Comparison of ENCODE assay signal across 19 cellular contexts in the genomic region with DNA sequence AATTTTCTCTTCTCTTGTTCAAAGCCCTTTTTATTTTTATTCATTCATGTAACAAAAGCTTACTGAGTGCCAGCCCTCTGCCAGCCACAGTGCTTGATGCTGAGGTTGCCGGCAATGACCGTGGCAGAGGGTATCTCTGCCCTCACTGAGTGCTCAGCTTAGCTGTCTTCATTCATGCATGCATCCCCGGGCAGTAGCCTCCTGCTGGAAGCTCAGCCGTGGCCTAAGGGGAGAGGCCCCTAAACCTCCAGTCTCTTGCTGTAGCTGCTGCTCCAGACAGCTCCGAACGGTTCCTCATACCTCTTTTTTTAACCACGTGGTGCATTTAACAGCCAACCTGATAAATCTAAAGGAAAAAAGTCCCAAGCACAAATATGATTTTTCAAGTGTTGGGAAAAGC. TPM values are rescaled to one million over a fixed set of nuclear protein-coding genes. Genes with fewer than 3 reads are reported as not detected.
DNase-seq lines count a peak whose midpoint lies in the region; ATAC-seq, FAIRE-seq and TF ChIP-seq lines count a peak whose summit lies in the region.
"Had no signal": no experiment of that assay in that cellular context is flagged by ENCODE, and none has a peak within 500 bp of the region (broad histone marks: within the 10 kb centered on the region; RNA-seq: fewer than 3 reads in every experiment).

No MANE protein-coding gene starts in this region.

- no peaks in the 10 kb centered on the region for H3K36me3 ChIP-seq in NT2/D1 (ENCODE audit: insufficient read depth, insufficient read length, low read length)

- TF ChIP-seq CTCF in H9 (conservative IDR thresholded peaks at IDR 0.05) (no peak), nephron progenitor cell (IDR thresholded peaks at IDR 0.05) (no peak)

- no peak overlapping the region for H2BK120ac ChIP-seq in H9 (ENCODE audit: low read depth, low read length, poor library complexity, severe bottlenecking)

- no CpG with 5 or more reads among the region's 7 CpGs for WGBS in H9 (ENCODE audit: extremely low coverage, insufficient read length, low lambda C conversion rate)

- no peak overlapping the region for H2AK5ac ChIP-seq in H9 (ENCODE audit: insufficient read length, low read length)

- H2BK20ac ChIP-seq in H9 (ENCODE audit: low read depth, low read length, poor library complexity, severe bottlenecking): no peak overlapping the region

- no peak overlapping the region for H3K4ac ChIP-seq in H9 (ENCODE audit: low read depth, low read length)

- H3K9ac ChIP-seq in H9 (ENCODE audit: extremely low read depth, insufficient read length, low read length) (no peak overlapping the region), NT2/D1 (ENCODE audit: insufficient read length, low read depth) (no peak overlapping the region)

- FAIRE-seq in HTR-8/SVneo (lab: Jason Lieb, UNC): no peak
- FAIRE-seq: GM12892, H1 had no signal

- no peak overlapping the region for H4K91ac ChIP-seq in H9 (ENCODE audit: insufficient read length, low read depth, low read length)

- CTCF ChIA-PET in activated CD8-positive, alpha-beta memory T cell treated with anti-CD3 and anti-CD28 coated beads, Interleukin-2, amount 10 ng/mL, durations not matched to agents 7 days and 5 days (lab: Charles Lee): no interaction called here
- CTCF ChIA-PET in activated CD4-positive, alpha-beta T cell treated with anti-CD3 and anti-CD28 coated beads, Interleukin-2, amount 10 ng/mL, durations not matched to agents 7 days and 5 days (lab: Charles Lee): interaction anchor here (0.9 kb wide), 1 partner anchor 28 kb away, joined by 3 read pairs; no protein-coding TSS in a partner anchor

- H3K36me3 Mint-ChIP-seq in H9 (ENCODE audit: insufficient read depth in 1 of 3, low read depth in 3 of 3) (no peaks in the 10 kb centered on the region), nephron progenitor cell (ENCODE audit: low read depth) (no peaks in the 10 kb centered on the region)
- no peaks in the 10 kb centered on the region for H3K36me3 Mint-ChIP-seq in activated CD8-positive, alpha-beta memory T cell treated with anti-CD3 and anti-CD28 coated beads, Interleukin-2, amount 10 ng/mL, durations not matched to agents 7 days and 5 days
- no peaks in the 10 kb centered on the region for H3K36me3 Mint-ChIP-seq in activated CD4-positive, alpha-beta T cell treated with anti-CD3 and anti-CD28 coated beads, Interleukin-2, amount 10 ng/mL, durations not matched to agents 7 days and 5 days (ENCODE audit: low read depth)
- H3K36me3 Mint-ChIP-seq: CD4-positive, alpha-beta memory T cell had no signal

- no peak overlapping the region for H2BK12ac ChIP-seq in H9 (ENCODE audit: insufficient read length, low read depth, low read length)

- no peak overlapping the region for H3K4me3 ChIP-seq in NT2/D1 (ENCODE audit: insufficient read length, low read depth)

- H3K9me3 ChIP-seq in H9 (ENCODE audit: control insufficient read depth, low read depth, low read length) (no peaks in the 10 kb centered on the region), NT2/D1 (ENCODE audit: insufficient read depth, low read length) (no peaks in the 10 kb centered on the region)

- no peaks in the 10 kb centered on the region for H3K4me1 ChIP-seq in H9 (ENCODE audit: insufficient read depth, low read length)
- H3K4me1 ChIP-seq in NT2/D1 (ENCODE audit: insufficient read depth, insufficient read length): peaks cover 5% of the 10 kb centered on the region

- H3K18ac ChIP-seq in H9 (ENCODE audit: insufficient read length, low read depth, low read length): no peak overlapping the region

- no peaks in the 10 kb centered on the region for H3K79me2 ChIP-seq in H9 (ENCODE audit: insufficient read depth, low read length)

- H3K14ac ChIP-seq in H9 (ENCODE audit: insufficient read depth, low read length): no peak overlapping the region

- ATAC-seq in activated CD8-positive, alpha-beta memory T cell treated with anti-CD3 and anti-CD28 coated beads, Interleukin-2, amount 10 ng/mL, durations not matched to agents 7 days and 5 days: no peak
- ATAC-seq: HCT116 had no signal

- no peaks in the 10 kb centered on the region for H3K23me2 ChIP-seq in H9 (ENCODE audit: insufficient read length, low read depth, low read length, poor library complexity, severe bottlenecking)

- no peaks in the 10 kb centered on the region for H3K79me1 ChIP-seq in H9 (ENCODE audit: insufficient read depth, low read depth, low read length, poor library complexity, severe bottlenecking)

- H3K23ac ChIP-seq in H9 (ENCODE audit: insufficient read length, low read depth, low read length): no peak overlapping the region

- H4K8ac ChIP-seq in H9 (replicated peaks; ENCODE audit: insufficient read length, low read depth, low read length): no peak overlapping the region

- no peaks in the 10 kb centered on the region; a peak in 1 of 5 replicates for H3K9me3 Mint-ChIP-seq in H9
- no peaks in the 10 kb centered on the region for H3K9me3 Mint-ChIP-seq in nephron progenitor cell
- no peaks in the 10 kb centered on the region for H3K9me3 Mint-ChIP-seq in activated CD8-positive, alpha-beta memory T cell treated with anti-CD3 and anti-CD28 coated beads, Interleukin-2, amount 10 ng/mL, durations not matched to agents 7 days and 5 days (ENCODE audit: low read depth)
- H3K9me3 Mint-ChIP-seq in activated CD4-positive, alpha-beta T cell treated with anti-CD3 and anti-CD28 coated beads, Interleukin-2, amount 10 ng/mL, durations not matched to agents 7 days and 5 days: no peaks in the 10 kb centered on the region

- no peak overlapping the region for H2AFZ ChIP-seq in H9 (ENCODE audit: low read length)

- no peak overlapping the region for H3K4me3 Mint-ChIP-seq in H9
- H3K4me3 Mint-ChIP-seq in nephron progenitor cell: no peak overlapping the region
- H3K4me3 Mint-ChIP-seq in activated CD8-positive, alpha-beta memory T cell treated with anti-CD3 and anti-CD28 coated beads, Interleukin-2, amount 10 ng/mL, durations not matched to agents 7 days and 5 days: no peak overlapping the region
- no peak overlapping the region for H3K4me3 Mint-ChIP-seq in activated CD4-positive, alpha-beta T cell treated with anti-CD3 and anti-CD28 coated beads, Interleukin-2, amount 10 ng/mL, durations not matched to agents 7 days and 5 days
- H3K4me3 Mint-ChIP-seq: CD4-positive, alpha-beta memory T cell had no signal

- DNase-seq in H9 (peak; percentile 33), NT2/D1 (ENCODE audit: low read depth, low spot score) (peak; percentile 8), nephron progenitor cell (peak; percentile 12), renal cortical epithelial cell (ENCODE audit: low read depth) (peak; percentile 4), NCI-H2081 (lab: John Stamatoyannopoulos, UW) (no peak), HTR-8/SVneo (ENCODE audit: insufficient read length, low spot score) (no peak)
- DNase-seq in activated CD8-positive, alpha-beta memory T cell treated with anti-CD3 and anti-CD28 coated beads, Interleukin-2, amount 10 ng/mL, durations not matched to agents 7 days and 5 days: no peak
- DNase-seq in activated CD4-positive, alpha-beta T cell treated with anti-CD3 and anti-CD28 coated beads, Interleukin-2, amount 10 ng/mL, durations not matched to agents 7 days and 5 days: no peak
- DNase-seq: C1 segment of cervical spinal cord; Calu3; CD4-positive, alpha-beta memory T cell; COR-L47; DMS53; DMS79 treated with DMSO at 0.1 percent for 48 hours; GF-D8; H7 had no signal

- peaks cover 4% of the 10 kb centered on the region for H3K27me3 Mint-ChIP-seq in H9 (ENCODE audit: low read depth)
- H3K27me3 Mint-ChIP-seq in nephron progenitor cell (ENCODE audit: low read depth, poor library complexity): peaks cover 22% of the 10 kb centered on the region
- H3K27me3 Mint-ChIP-seq in activated CD8-positive, alpha-beta memory T cell treated with anti-CD3 and anti-CD28 coated beads, Interleukin-2, amount 10 ng/mL, durations not matched to agents 7 days and 5 days: peaks cover 19% of the 10 kb centered on the region
- peaks cover 19% of the 10 kb centered on the region for H3K27me3 Mint-ChIP-seq in activated CD4-positive, alpha-beta T cell treated with anti-CD3 and anti-CD28 coated beads, Interleukin-2, amount 10 ng/mL, durations not matched to agents 7 days and 5 days

- POLR2A ChIA-PET in activated CD4-positive, alpha-beta T cell treated with anti-CD3 and anti-CD28 coated beads, Interleukin-2, amount 10 ng/mL, durations not matched to agents 7 days and 5 days (lab: Charles Lee): no interaction called here

- H3K27ac Mint-ChIP-seq in H9 (no peak overlapping the region), nephron progenitor cell (no peak overlapping the region)
- no peak overlapping the region for H3K27ac Mint-ChIP-seq in activated CD8-positive, alpha-beta memory T cell treated with anti-CD3 and anti-CD28 coated beads, Interleukin-2, amount 10 ng/mL, durations not matched to agents 7 days and 5 days
- no peak overlapping the region for H3K27ac Mint-ChIP-seq in activated CD4-positive, alpha-beta T cell treated with anti-CD3 and anti-CD28 coated beads, Interleukin-2, amount 10 ng/mL, durations not matched to agents 7 days and 5 days
- H3K27ac Mint-ChIP-seq: CD4-positive, alpha-beta memory T cell had no signal

- H4K20me1 ChIP-seq in H9 (ENCODE audit: control insufficient read depth, insufficient read depth, insufficient read length): no peaks in the 10 kb centered on the region

- no peak overlapping the region for H3K27ac ChIP-seq in H9 (ENCODE audit: insufficient read length, low read depth, low read length)

- no peak overlapping the region for H3T11ph ChIP-seq in H9 (ENCODE audit: low read length)

- no peak overlapping the region for H2BK15ac ChIP-seq in H9 (ENCODE audit: low read depth, low read length)

- H2BK5ac ChIP-seq in H9 (ENCODE audit: insufficient read length, low read length): no peak overlapping the region

- no peaks in the 10 kb centered on the region for H3K27me3 ChIP-seq in H9 (ENCODE audit: insufficient read depth, low read length)
- H3K27me3 ChIP-seq in NT2/D1 (ENCODE audit: insufficient read depth, insufficient read length): no peaks in the 10 kb centered on the region

- no peak overlapping the region for H3K4me2 ChIP-seq in H9 (ENCODE audit: insufficient read depth, insufficient read length, low read length)

- H3K4me1 Mint-ChIP-seq in H9 (peaks cover 17 to 20% of the 10 kb centered on the region in 2 experiments), nephron progenitor cell (no peaks in the 10 kb centered on the region)
- no peaks in the 10 kb centered on the region for H3K4me1 Mint-ChIP-seq in activated CD8-positive, alpha-beta memory T cell treated with anti-CD3 and anti-CD28 coated beads, Interleukin-2, amount 10 ng/mL, durations not matched to agents 7 days and 5 days
- no peaks in the 10 kb centered on the region for H3K4me1 Mint-ChIP-seq in activated CD4-positive, alpha-beta T cell treated with anti-CD3 and anti-CD28 coated beads, Interleukin-2, amount 10 ng/mL, durations not matched to agents 7 days and 5 days
- H3K4me1 Mint-ChIP-seq: CD4-positive, alpha-beta memory T cell had no signal

- no peak overlapping the region for H4K5ac ChIP-seq in H9 (ENCODE audit: insufficient read length, low read depth, low read length)

- H3K56ac ChIP-seq in H9 (ENCODE audit: insufficient read length, low read depth, low read length): no peak overlapping the region

RNA-seq across cellular contexts. Expression of gene CCDC66, which starts 34.6 kb away (rescaled TPM):
- total RNA-seq in H9 (2021) (25.4 and 32.0 TPM in 2 replicates), renal cortical epithelial cell (13.2 and 28.2 TPM in 2 replicates)
- 10 to 100 TPM; 40.8 to 47.8 TPM for total RNA-seq in activated CD8-positive, alpha-beta memory T cell treated with anti-CD3 and anti-CD28 coated beads, Interleukin-2, amount 10 ng/mL, durations not matched to agents 7 days and 5 days
- total RNA-seq in activated CD4-positive, alpha-beta T cell treated with anti-CD3 and anti-CD28 coated beads, Interleukin-2, amount 10 ng/mL, durations not matched to agents 7 days and 5 days: 10 to 100 TPM; 38.2 to 40.0 TPM

RNA-seq across cellular contexts. Expression of gene ERC2, which starts 54.1 kb away (rescaled TPM):
- 15.4 and 15.5 TPM in 2 replicates for total RNA-seq in H9 (2021)
- total RNA-seq in renal cortical epithelial cell: 3.1 and 6.2 TPM in 2 replicates
- not detected for total RNA-seq in activated CD8-positive, alpha-beta memory T cell treated with anti-CD3 and anti-CD28 coated beads, Interleukin-2, amount 10 ng/mL, durations not matched to agents 7 days and 5 days
- not detected for total RNA-seq in activated CD4-positive, alpha-beta T cell treated with anti-CD3 and anti-CD28 coated beads, Interleukin-2, amount 10 ng/mL, durations not matched to agents 7 days and 5 days
- total RNA-seq: CD4-positive, alpha-beta memory T cell had no signal

Comparison
In these comparisons a context has a peak if more than half of its experiments do, and no peak if none do; other contexts are left out.
1. DNase-seq: peak in H9 (single experiment), NT2/D1 (single experiment), nephron progenitor cell (single experiment) and renal cortical epithelial cell (single experiment); none in NCI-H2081 (0 of 2), activated CD8-positive, alpha-beta memory T cell treated with anti-CD3 and anti-CD28 coated beads, Interleukin-2, amount 10 ng/mL, durations not matched to agents 7 days and 5 days (single experiment), activated CD4-positive, alpha-beta T cell treated with anti-CD3 and anti-CD28 coated beads, Interleukin-2, amount 10 ng/mL, durations not matched to agents 7 days and 5 days (single experiment) and HTR-8/SVneo (single experiment).